ENCODE assay signal across 9 cellular contexts in genomic region chr16:30063278-30063892, GRCh38. TPM values are rescaled to one million over a fixed set of nuclear protein-coding genes. Genes with fewer than 3 reads are reported as not detected.
DNase-seq lines count a peak whose midpoint lies in the region; ATAC-seq, FAIRE-seq and TF ChIP-seq lines count a peak whose summit lies in the region.
"Had no signal": no experiment of that assay in that cellular context is flagged by ENCODE, and none has a peak within 500 bp of the region (broad histone marks: within the 10 kb centered on the region; RNA-seq: fewer than 3 reads in every experiment).

No MANE protein-coding gene starts in this region.

- no peaks in the 10 kb centered on the region for H3K9me3 ChIP-seq in heart right ventricle
- H3K9me3 ChIP-seq in mesodermal cell (ENCODE audit: control insufficient read depth, low read length), result no peaks in the 10 kb centered on the region
- no peaks in the 10 kb centered on the region for H3K9me3 ChIP-seq in uterus

- no peak for TF ChIP-seq POLR2A in uterus (IDR thresholded peaks at IDR 0.05)
- no peak for TF ChIP-seq POLR2A in GM12892 (IDR thresholded peaks at IDR 0.05; ENCODE audit: low read depth, low read length)

- in situ Hi-C loops in astrocyte of the cerebellum (cut with HindIII; ENCODE audit: low sequenced_read_pairs), result no loop called here

- intact Hi-C loops in heart right ventricle (cut with DNase I) (loop anchor here in 2 of 10 donors (10.0 kb wide), 2 partner anchors 351 to 471 kb away; partner anchors contain the start of gene ZNF747 (in 1 of the 2)), left cardiac atrium (cut with DNase I) (no loop called here), uterus (cut with DNase I; ENCODE audit: low total_unique reads) (no loop called here)

- H3K4me3 ChIP-seq in heart right ventricle, result peak overlapping the region; percentile 57 to 100 (median 91)
- H3K4me3 ChIP-seq in astrocyte of the cerebellum (ENCODE audit: low read depth, low read length), result peak overlapping the region; percentile 80
- H3K4me3 ChIP-seq in mesodermal cell (ENCODE audit: extremely low read depth, insufficient read depth, low read length, poor library complexity, severe bottlenecking), result peak overlapping the region; percentile 97
- peak overlapping the region; percentile 81 to 100 for H3K4me3 ChIP-seq in uterus

- FAIRE-seq in GM12892 (lab: Jason Lieb, UNC), result no peak
- FAIRE-seq: G401.6 had no signal

- H3K27me3 ChIP-seq in heart right ventricle, result no peaks in the 10 kb centered on the region
- no peaks in the 10 kb centered on the region for H3K27me3 ChIP-seq in uterus

- DNase-seq in heart right ventricle (no peak), left cardiac atrium (no peak), astrocyte of the cerebellum (ENCODE audit: low read depth) (no peak), uterus (no peak), GM12892 (ENCODE audit: insufficient read length) (no peak), KG1 (lab: John Stamatoyannopoulos, UW) (no peak)

- ATAC-seq in heart right ventricle, result peak in 1 of 8 donors; percentile 2
- no peak for ATAC-seq in left cardiac atrium
- ATAC-seq in GM21447 (IDR thresholded peaks at IDR 0.05; ENCODE audit: unreplicated experiment), result no peak

- WGBS in heart right ventricle, 2 donors, result 62 to 68% methylated on average over 12 of the region's 12 CpGs
- WGBS in mesodermal cell (ENCODE audit: insufficient coverage in 2 of 2), 2 experiments, result 60 to 62% methylated on average over 7 to 11 of the region's 12 CpGs

- H3K27ac ChIP-seq in heart right ventricle (peak overlapping the region; percentile 97 to 100 (median 98)), mesodermal cell (ENCODE audit: low read depth, low read length, severe bottlenecking) (peak overlapping the region; percentile 99), uterus (peak overlapping the region; percentile 97 to 99)

- peaks cover 0 to 35% (median 12%) of the 10 kb centered on the region in 9 donors for H3K36me3 ChIP-seq in heart right ventricle
- H3K36me3 ChIP-seq in mesodermal cell (ENCODE audit: control insufficient read depth, insufficient read depth, low read length), result peaks cover 45% of the 10 kb centered on the region
- no peaks in the 10 kb centered on the region for H3K36me3 ChIP-seq in uterus

- H3K4me1 ChIP-seq in heart right ventricle (peaks cover 8 to 49% (median 36%) of the 10 kb centered on the region in 9 donors), mesodermal cell (ENCODE audit: control insufficient read depth, insufficient read depth, low read length, poor library complexity, severe bottlenecking) (peaks cover 18% of the 10 kb centered on the region), uterus (peaks cover 10 to 26% of the 10 kb centered on the region in 2 donors)

- TF ChIP-seq CTCF in heart right ventricle (IDR thresholded peaks at IDR 0.05), result no peak
- no peak for TF ChIP-seq CTCF in astrocyte of the cerebellum (IDR thresholded peaks at IDR 0.05; ENCODE audit: low read depth, low read length, missing control alignments)
- TF ChIP-seq CTCF in uterus (IDR thresholded peaks at IDR 0.05), result no peak

RNA-seq across cellular contexts. Expression of gene ALDOA, which starts 2.2 kb away (rescaled TPM):
- total RNA-seq in heart right ventricle, result 1,000 to 10,000 TPM; 3,057 to 4,582 (median 3,914) TPM
- polyA plus RNA-seq in heart right ventricle, result 1,000 to 10,000 TPM; 2,873 to 3,079 TPM
- total RNA-seq in left cardiac atrium, result 1,000 to 10,000 TPM; 2,548 to 2,783 TPM
- polyA plus RNA-seq in mesodermal cell (2013, experiment 1 of 2), result 969 TPM
- 813 TPM for polyA plus RNA-seq in mesodermal cell (2013, experiment 2 of 2)
- total RNA-seq in uterus, result 100 to 1,000 TPM; 175 to 905 (median 489) TPM
- 1,394 TPM for polyA plus RNA-seq in GM12892 (2012; ENCODE audit: missing spikeins)

RNA-seq across cellular contexts. Expression of gene PPP4C, which starts 12.4 kb away (rescaled TPM):
- total RNA-seq in heart right ventricle (10 to 100 TPM; 35.2 to 50.0 (median 42.4) TPM), left cardiac atrium (10 to 100 TPM; 34.2 to 41.1 TPM), uterus (10 to 100 TPM; 15.6 to 78.5 (median 64.5) TPM)
- 10 to 100 TPM; 34.5 to 82.1 TPM for polyA plus RNA-seq in heart right ventricle
- polyA plus RNA-seq in mesodermal cell (2013, experiment 1 of 2), result 155 TPM
- polyA plus RNA-seq in mesodermal cell (2013, experiment 2 of 2), result 131 TPM
- polyA plus RNA-seq in GM12892 (2012; ENCODE audit: missing spikeins), result 63.7 TPM

RNA-seq across cellular contexts. Expression of gene TBX6, which starts 28.3 kb away (rescaled TPM):
- total RNA-seq in heart right ventricle (1 to 10 TPM in 1 of 10 donors, under 1 TPM in 9; 0.28 to 1.4 (median 0.57) TPM), left cardiac atrium (under 1 TPM; 0.55 to 0.80 TPM), uterus (1 to 10 TPM in 1 of 4 donors, under 1 TPM in 1, not detected in 2; 0.21 to 1.3 TPM)
- 1 to 10 TPM in 1 of 2 donors, under 1 TPM in 1; 0.28 to 1.7 TPM for polyA plus RNA-seq in heart right ventricle
- 2.5 TPM for polyA plus RNA-seq in mesodermal cell (2013, experiment 1 of 2)
- polyA plus RNA-seq in mesodermal cell (2013, experiment 2 of 2), result 2.2 TPM
- 0.47 TPM for polyA plus RNA-seq in GM12892 (2012; ENCODE audit: missing spikeins)

RNA-seq across cellular contexts. Expression of gene TLCD3B, which starts 32.3 kb away (rescaled TPM):
- total RNA-seq in heart right ventricle (not detected), left cardiac atrium (not detected), uterus (under 1 TPM in 1 of 4 donors, not detected in 3; 0.62 TPM)
- polyA plus RNA-seq in heart right ventricle, result under 1 TPM in 1 of 2 donors, not detected in 1; 0.29 TPM
- 3.1 TPM for polyA plus RNA-seq in mesodermal cell (2013, experiment 1 of 2)
- 2.7 TPM for polyA plus RNA-seq in mesodermal cell (2013, experiment 2 of 2)
- polyA plus RNA-seq in GM12892 (2012; ENCODE audit: missing spikeins), result 0.25 TPM

RNA-seq across cellular contexts. Expression of gene YPEL3, which starts 32.6 kb away (rescaled TPM):
- total RNA-seq in heart right ventricle, result 100 to 1,000 TPM in 1 of 10 donors, 10 to 100 TPM in 9; 31.5 to 117 (median 42.6) TPM
- 100 to 1,000 TPM in 1 of 2 donors, 10 to 100 TPM in 1; 75.5 to 203 TPM for polyA plus RNA-seq in heart right ventricle
- 10 to 100 TPM; 39.5 to 54.1 TPM for total RNA-seq in left cardiac atrium
- polyA plus RNA-seq in mesodermal cell (2013, experiment 1 of 2), result 85.0 TPM
- polyA plus RNA-seq in mesodermal cell (2013, experiment 2 of 2), result 57.3 TPM
- total RNA-seq in uterus, result 100 to 1,000 TPM in 1 of 4 donors, 10 to 100 TPM in 2, 1 to 10 TPM in 1; 9.2 to 158 (median 36.4) TPM
- polyA plus RNA-seq in GM12892 (2012; ENCODE audit: missing spikeins), result 17.9 TPM
